In genomic region chr1:207825719-207826556, GRCh38 we compare ENCODE assay signal across 8 cellular contexts.
A peak's percentile ranks its signal among the peaks of the same experiment; 100 is the strongest.
DNase-seq lines count a peak whose midpoint lies in the region; ATAC-seq and TF ChIP-seq lines count a peak whose summit lies in the region.

No MANE protein-coding gene starts in this region.

- TF ChIP-seq CTCF in C4-2B (conservative IDR thresholded peaks at IDR 0.05): no peak
- TF ChIP-seq CTCF in transverse colon (IDR thresholded peaks at IDR 0.05): no peak
- no peak for TF ChIP-seq CTCF in GM23338 (conservative IDR thresholded peaks at IDR 0.05; ENCODE audit: low read depth in 2 of 2)

- H3K14ac ChIP-seq in trophoblast cell (ENCODE audit: low read length): no peak overlapping the region

- no peaks in the 10 kb centered on the region for H3K9me2 ChIP-seq in GM23338 (ENCODE audit: insufficient read depth)

- no peaks in the 10 kb centered on the region for H3F3A ChIP-seq in GM23338 (replicated peaks; ENCODE audit: low read depth)

- no peaks in the 10 kb centered on the region for H3K27me3 Mint-ChIP-seq in IgD-negative memory B cell
- H3K27me3 Mint-ChIP-seq in GM23338 (ENCODE audit: insufficient read depth, low read depth, poor library complexity): peaks cover 5% of the 10 kb centered on the region

- H4K91ac ChIP-seq in trophoblast cell (ENCODE audit: low read depth, low read length): no peak overlapping the region

- H3K4me1 ChIP-seq in esophagus (ENCODE audit: control insufficient read depth in 2 of 2, insufficient read depth in 2 of 2, low read length in 1 of 2) (peaks cover 10 to 28% of the 10 kb centered on the region in 2 donors), trophoblast cell (ENCODE audit: control insufficient read depth in 1 of 2, insufficient read depth in 2 of 2, low read length in 2 of 2) (peaks cover 3 to 14% of the 10 kb centered on the region in 2 experiments), transverse colon (peaks cover 52 to 75% (median 66%) of the 10 kb centered on the region in 4 donors), GM23338 (ENCODE audit: insufficient read depth) (no peaks in the 10 kb centered on the region)

- peak overlapping the region; percentile 99 for H3K27ac ChIP-seq in C4-2B
- H3K27ac ChIP-seq in esophagus (ENCODE audit: low read depth in 2 of 2, low read length in 1 of 2): peak overlapping the region; percentile 95 to 98
- no peak overlapping the region for H3K27ac ChIP-seq in trophoblast cell (ENCODE audit: low read depth, low read length)
- peak overlapping the region; percentile 96 to 99 (median 98) for H3K27ac ChIP-seq in transverse colon
- no peak overlapping the region for H3K27ac ChIP-seq in GM23338 (ENCODE audit: low read depth)

- H4K20me1 ChIP-seq in GM23338 (replicated peaks; ENCODE audit: insufficient read depth): no peaks in the 10 kb centered on the region

- H3K23ac ChIP-seq in trophoblast cell (ENCODE audit: low read length): no peak overlapping the region

- TF ChIP-seq POLR2A in transverse colon (IDR thresholded peaks at IDR 0.05): peak; percentile 50

- no peaks in the 10 kb centered on the region for H3K79me1 ChIP-seq in trophoblast cell (ENCODE audit: low read length)

- H3K4me3 Mint-ChIP-seq in IgD-negative memory B cell: peak overlapping the region; percentile 78 to 95 (median 92)
- no peak overlapping the region for H3K4me3 Mint-ChIP-seq in GM23338

- no peak overlapping the region for H4K12ac ChIP-seq in trophoblast cell (ENCODE audit: low read depth, low read length)

- no peak overlapping the region for H2AK5ac ChIP-seq in trophoblast cell (ENCODE audit: low read length)

- no peaks in the 10 kb centered on the region for H3K27me3 ChIP-seq in esophagus (ENCODE audit: control insufficient read depth in 1 of 2, insufficient read depth in 2 of 2, low read length in 2 of 2)
- H3K27me3 ChIP-seq in trophoblast cell (ENCODE audit: insufficient read depth, low read length): no peaks in the 10 kb centered on the region
- H3K27me3 ChIP-seq in transverse colon: no peaks in the 10 kb centered on the region
- no peaks in the 10 kb centered on the region for H3K27me3 ChIP-seq in GM23338 (ENCODE audit: insufficient read depth)

- in situ Hi-C loops in transverse colon (cut with MboI; ENCODE audit: low pct_ligation_motif_present in 1 of 4, low pct_unique_long_range_greater_than_20kb in 1 of 4, low sequenced_read_pairs in 3 of 4): loop anchor here in 2 of 4 donors (5.0 to 10.0 kb wide), 3 partner anchors 41 to 139 kb away; no protein-coding TSS in a partner anchor

- peaks cover 34 to 65% (median 48%) of the 10 kb centered on the region in 3 donors for H3K4me1 Mint-ChIP-seq in IgD-negative memory B cell
- H3K4me1 Mint-ChIP-seq in GM23338: peaks cover 21% of the 10 kb centered on the region

- H3K9me3 ChIP-seq in esophagus (ENCODE audit: control insufficient read depth in 2 of 2, insufficient read depth in 1 of 2, low read depth in 1 of 2, low read length in 1 of 2): no peaks in the 10 kb centered on the region
- no peaks in the 10 kb centered on the region for H3K9me3 ChIP-seq in trophoblast cell (ENCODE audit: insufficient read depth, low read depth, low read length)
- no peaks in the 10 kb centered on the region for H3K9me3 ChIP-seq in transverse colon

- ATAC-seq in GM21367 (IDR thresholded peaks at IDR 0.05; ENCODE audit: unreplicated experiment): peak; percentile 55
- no peak for ATAC-seq in GM23338

- intact Hi-C loops in transverse colon (cut with DNase I; ENCODE audit: low total_unique reads): loop anchor here (1.0 to 5.0 kb wide), 2 partner anchors 41 to 136 kb away; no protein-coding TSS in a partner anchor

- H2BK5ac ChIP-seq in trophoblast cell (ENCODE audit: low read depth, low read length, poor library complexity): no peak overlapping the region

- no peak overlapping the region for H3K18ac ChIP-seq in trophoblast cell (ENCODE audit: low read length)

- no peaks in the 10 kb centered on the region for H3K79me2 ChIP-seq in trophoblast cell (ENCODE audit: control insufficient read depth, insufficient read depth, low read length, poor library complexity)
- no peaks in the 10 kb centered on the region for H3K79me2 ChIP-seq in GM23338 (replicated peaks; ENCODE audit: insufficient read depth)

- H3K4me2 ChIP-seq in trophoblast cell (ENCODE audit: low read length): no peak overlapping the region
- H3K4me2 ChIP-seq in GM23338: no peak overlapping the region

- TF ChIP-seq EP300 in transverse colon (IDR thresholded peaks at IDR 0.05; ENCODE audit: low read depth): no peak

- H3K9ac ChIP-seq in trophoblast cell (ENCODE audit: low read length): no peak overlapping the region

- H3K36me3 ChIP-seq in esophagus (ENCODE audit: control insufficient read depth in 2 of 2, insufficient read depth in 2 of 2, low read length in 1 of 2) (peaks cover 0 to 3% of the 10 kb centered on the region in 2 donors), trophoblast cell (ENCODE audit: control insufficient read depth in 1 of 2, insufficient read depth in 2 of 2, low read length in 2 of 2) (no peaks in the 10 kb centered on the region), transverse colon (no peaks in the 10 kb centered on the region), GM23338 (ENCODE audit: insufficient read depth) (no peaks in the 10 kb centered on the region)

- H3K4ac ChIP-seq in trophoblast cell (ENCODE audit: low read depth, low read length): no peak overlapping the region

- H4K8ac ChIP-seq in trophoblast cell (ENCODE audit: low read depth, low read length): no peak overlapping the region

- H3K36me3 Mint-ChIP-seq in IgD-negative memory B cell: peaks cover 4% of the 10 kb centered on the region
- no peaks in the 10 kb centered on the region for H3K36me3 Mint-ChIP-seq in GM23338 (ENCODE audit: low read depth)

- WGBS in esophagus, 2 donors: 35 to 38% methylated on average over 18 of the region's 18 CpGs
- 100% methylated on average over 4 of the region's 18 CpGs for WGBS in trophoblast cell (ENCODE audit: extremely low coverage, insufficient coverage, insufficient read length)
- WGBS in transverse colon (ENCODE audit: low coverage in 1 of 2), 2 donors: 22 to 26% methylated on average over 15 to 18 of the region's 18 CpGs

- H2BK12ac ChIP-seq in trophoblast cell (ENCODE audit: low read length): no peak overlapping the region

- H2AFZ ChIP-seq in trophoblast cell (ENCODE audit: insufficient read depth, low read length, poor library complexity) (no peak overlapping the region), GM23338 (no peak overlapping the region)

- H3K9me3 Mint-ChIP-seq in IgD-negative memory B cell: peaks cover 0 to 7% (median 0%) of the 10 kb centered on the region in 3 donors
- no peaks in the 10 kb centered on the region for H3K9me3 Mint-ChIP-seq in GM23338

- H3K27ac Mint-ChIP-seq in IgD-negative memory B cell: peak overlapping the region; percentile 97 to 100 (median 99)
- no peak overlapping the region for H3K27ac Mint-ChIP-seq in GM23338

- H2BK120ac ChIP-seq in trophoblast cell (ENCODE audit: insufficient read depth, low read length, poor library complexity): no peak overlapping the region

- DNase-seq in activated CD8-positive, alpha-beta memory T cell treated with anti-CD3 and anti-CD28 coated beads for 1 hour (ENCODE audit: extremely low read depth in 1 of 2, low read depth in 1 of 2): peak; percentile 54 to 66
- peak; percentile 47 to 59 for DNase-seq in trophoblast cell
- peak; percentile 87 for DNase-seq in transverse colon
- DNase-seq in GM23338 (ENCODE audit: low spot score): no peak

- H3K4me3 ChIP-seq in esophagus (ENCODE audit: low read depth in 1 of 2, low read length in 2 of 2): peak overlapping the region in 1 of 2 donors; percentile 30
- no peak overlapping the region for H3K4me3 ChIP-seq in trophoblast cell (ENCODE audit: low read depth, low read length)
- H3K4me3 ChIP-seq in transverse colon: peak overlapping the region in 3 of 4 donors; percentile 10 to 36 (median 12)
- no peak overlapping the region for H3K4me3 ChIP-seq in GM23338

TF ChIP-seq in GM23338, 12 proteins besides CTCF, POLR2A, EP300 and RAD21 (continues in another document):
- no peak for TF ChIP-seq EZH2 (IDR thresholded peaks at IDR 0.05; ENCODE audit: low read depth, unreplicated experiment)
- no peak for TF ChIP-seq ETS1 (IDR thresholded peaks at IDR 0.05)
- TF ChIP-seq POLR2AphosphoS5 (IDR thresholded peaks at IDR 0.05; ENCODE audit: low read depth): no peak
- no peak for TF ChIP-seq ZNF114 (CRISPR knock-in tag; IDR thresholded peaks at IDR 0.05)
- TF ChIP-seq NANOG (IDR thresholded peaks at IDR 0.05; ENCODE audit: borderline replicate concordance): no peak

Comparison
In these comparisons a context has a peak if more than half of its experiments do, and no peak if none do; other contexts are left out.
1. H3K27ac ChIP-seq: peak in C4-2B (single experiment), esophagus (2 of 2) and transverse colon (4 of 4); none in trophoblast cell (single experiment) and GM23338 (single experiment).
2. H3K4me3 ChIP-seq: peak in transverse colon (3 of 4); none in trophoblast cell (single experiment) and GM23338 (single experiment).